Comparison of ENCODE assay signal across 8 cellular contexts in genomic region chr22:19121631-19122142, GRCh38. TPM values are rescaled to one million over a fixed set of nuclear protein-coding genes. Genes with fewer than 3 reads are reported as not detected.
A peak's percentile ranks its signal among the peaks of the same experiment; 100 is the strongest.
DNase-seq lines count a peak whose midpoint lies in the region; ATAC-seq, FAIRE-seq and TF ChIP-seq lines count a peak whose summit lies in the region.
"Had no signal": no experiment of that assay in that cellular context is flagged by ENCODE, and none has a peak within 500 bp of the region (broad histone marks: within the 10 kb centered on the region; RNA-seq: fewer than 3 reads in every experiment).

No MANE protein-coding gene starts in this region.

- peaks cover 0 to 31% of the 10 kb centered on the region in 2 donors for H3K4me1 ChIP-seq in uterus

- H3K27ac Mint-ChIP-seq in activated T-helper 17 cell treated with anti-CD3 and anti-CD28 coated beads, Interleukin-2, amount 50 U/mL, for 72 hours = peak overlapping the region; percentile 79
- peak overlapping the region; percentile 64 to 91 (median 82) for H3K27ac Mint-ChIP-seq in nephron

- H3K4me3 ChIP-seq in fibroblast of pulmonary artery (replicated peaks; ENCODE audit: low read depth, low read length) = peak overlapping the region; percentile 77
- H3K4me3 ChIP-seq in uterus = peak overlapping the region; percentile 84 to 85

- TF ChIP-seq CTCF in fibroblast of pulmonary artery (IDR thresholded peaks at IDR 0.05; ENCODE audit: low read length, missing control alignments) (no peak), nephron (IDR thresholded peaks at IDR 0.05; ENCODE audit: unreplicated experiment in 3 of 3) (no peak), uterus (IDR thresholded peaks at IDR 0.05) (no peak)

- ATAC-seq in HG02623 (IDR thresholded peaks at IDR 0.05; ENCODE audit: unreplicated experiment) = peak; percentile 6
- ATAC-seq in activated T-helper 17 cell treated with anti-CD3 and anti-CD28 coated beads, Interleukin-2, amount 50 U/mL, for 72 hours (replicated peaks) = peak; percentile 40

- TF ChIP-seq POLR2A in uterus (IDR thresholded peaks at IDR 0.05) = no peak

- peak; percentile 59 for FAIRE-seq in GM18507 (lab: Jason Lieb, UNC)
- FAIRE-seq: frontal cortex had no signal

- no peak for DNase-seq in GM18507 (ENCODE audit: extremely low spot score, insufficient read length, low read depth)
- DNase-seq in NCI-H1092 (lab: John Stamatoyannopoulos, UW) = peak; percentile 15
- no peak for DNase-seq in fibroblast of pulmonary artery (ENCODE audit: low read depth)
- peak; percentile 36 to 42 for DNase-seq in uterus

- peaks cover 20% of the 10 kb centered on the region for H3K4me1 Mint-ChIP-seq in activated T-helper 17 cell treated with anti-CD3 and anti-CD28 coated beads, Interleukin-2, amount 50 U/mL, for 72 hours
- H3K4me1 Mint-ChIP-seq in nephron = peaks cover 44% of the 10 kb centered on the region

- H3K36me3 ChIP-seq in uterus = no peaks in the 10 kb centered on the region

- H3K4me3 Mint-ChIP-seq in activated T-helper 17 cell treated with anti-CD3 and anti-CD28 coated beads, Interleukin-2, amount 50 U/mL, for 72 hours = peak overlapping the region; percentile 87
- peak overlapping the region; percentile 88 to 94 (median 89) for H3K4me3 Mint-ChIP-seq in nephron

- intact Hi-C loops in uterus (cut with DNase I; ENCODE audit: low total_unique reads) = no loop called here

- no peaks in the 10 kb centered on the region for H3K9me3 ChIP-seq in uterus

- H3K27me3 ChIP-seq in uterus = no peaks in the 10 kb centered on the region

- no peaks in the 10 kb centered on the region for H3K27me3 Mint-ChIP-seq in activated T-helper 17 cell treated with anti-CD3 and anti-CD28 coated beads, Interleukin-2, amount 50 U/mL, for 72 hours
- H3K27me3 Mint-ChIP-seq in nephron (ENCODE audit: low read depth) = peaks cover 6% of the 10 kb centered on the region

- no peaks in the 10 kb centered on the region for H3K36me3 Mint-ChIP-seq in activated T-helper 17 cell treated with anti-CD3 and anti-CD28 coated beads, Interleukin-2, amount 50 U/mL, for 72 hours (ENCODE audit: low read depth)
- no peaks in the 10 kb centered on the region for H3K36me3 Mint-ChIP-seq in nephron (ENCODE audit: low read depth)

- H3K27ac ChIP-seq in uterus = peak overlapping the region; percentile 84 to 90

- H3K9me3 Mint-ChIP-seq in activated T-helper 17 cell treated with anti-CD3 and anti-CD28 coated beads, Interleukin-2, amount 50 U/mL, for 72 hours = no peaks in the 10 kb centered on the region
- H3K9me3 Mint-ChIP-seq in nephron = no peaks in the 10 kb centered on the region

RNA-seq across cellular contexts. Expression of gene DGCR2, which starts 0.5 kb away (rescaled TPM):
- 10 to 100 TPM; 22.6 to 27.3 TPM for total RNA-seq in activated T-helper 17 cell treated with anti-CD3 and anti-CD28 coated beads, Interleukin-2, amount 50 U/mL, for 72 hours
- 10 to 100 TPM; 18.2 to 88.9 (median 47.6) TPM for total RNA-seq in uterus

RNA-seq across cellular contexts. Expression of gene TSSK2, which starts 9.4 kb away (rescaled TPM):
- not detected for total RNA-seq in activated T-helper 17 cell treated with anti-CD3 and anti-CD28 coated beads, Interleukin-2, amount 50 U/mL, for 72 hours
- under 1 TPM in 1 of 4 donors, not detected in 3; 0.30 TPM for total RNA-seq in uterus
- total RNA-seq: frontal cortex had no signal

RNA-seq across cellular contexts. Expression of gene ESS2, which starts 22.8 kb away (rescaled TPM):
- total RNA-seq in activated T-helper 17 cell treated with anti-CD3 and anti-CD28 coated beads, Interleukin-2, amount 50 U/mL, for 72 hours = 10 to 100 TPM; 13.8 to 20.8 TPM
- 10 to 100 TPM in 3 of 4 donors, 1 to 10 TPM in 1; 7.4 to 14.6 (median 12.3) TPM for total RNA-seq in uterus

RNA-seq across cellular contexts. Expression of gene GSC2, which starts 28.4 kb away (rescaled TPM):
- not detected for total RNA-seq in activated T-helper 17 cell treated with anti-CD3 and anti-CD28 coated beads, Interleukin-2, amount 50 U/mL, for 72 hours
- total RNA-seq in uterus = not detected
- total RNA-seq: frontal cortex had no signal

RNA-seq across cellular contexts. Expression of gene SLC25A1, which starts 56.8 kb away (rescaled TPM):
- total RNA-seq in activated T-helper 17 cell treated with anti-CD3 and anti-CD28 coated beads, Interleukin-2, amount 50 U/mL, for 72 hours = 10 to 100 TPM; 33.4 to 47.9 TPM
- total RNA-seq in uterus = 10 to 100 TPM in 3 of 4 donors, 1 to 10 TPM in 1; 4.7 to 42.7 (median 27.3) TPM

Comparison
In these comparisons a context has a peak if more than half of its experiments do, and no peak if none do; other contexts are left out.
1. DNase-seq: peak in NCI-H1092 (single experiment) and uterus (2 of 2); none in GM18507 (single experiment) and fibroblast of pulmonary artery (single experiment).